In genomic region chr1:201709564-201710295, GRCh38 we compare ENCODE assay signal across 8 cellular contexts.
DNase-seq lines count a peak whose midpoint lies in the region; ATAC-seq and TF ChIP-seq lines count a peak whose summit lies in the region.

No MANE protein-coding gene starts in this region.

- TF ChIP-seq POLR2A in sigmoid colon (IDR thresholded peaks at IDR 0.05): no peak

- intact Hi-C loops in right cardiac atrium (cut with DNase I): loop anchor here in 3 of 4 donors (1.0 to 2.0 kb wide), 2 partner anchors 83 kb away; no protein-coding TSS in a partner anchor
- intact Hi-C loops in sigmoid colon (cut with DNase I): loop anchor here (1.0 to 10.0 kb wide), 3 partner anchors 84 to 275 kb away; partner anchors contain the start of genes PHLDA3 and RNPEP

- peaks cover 3% of the 10 kb centered on the region for H3K27me3 ChIP-seq in HL-60 (ENCODE audit: insufficient read depth, poor library complexity, severe bottlenecking)
- no peaks in the 10 kb centered on the region for H3K27me3 ChIP-seq in right cardiac atrium (ENCODE audit: control insufficient read depth, insufficient read depth)
- no peaks in the 10 kb centered on the region for H3K27me3 ChIP-seq in sigmoid colon

- H3K36me3 ChIP-seq in sigmoid colon: no peaks in the 10 kb centered on the region

- no peak for TF ChIP-seq EP300 in sigmoid colon (IDR thresholded peaks at IDR 0.05)

- ATAC-seq in GM18867 (IDR thresholded peaks at IDR 0.05; ENCODE audit: unreplicated experiment): peak; percentile 89
- peak; percentile 56 to 60 for ATAC-seq in right cardiac atrium
- no peak for ATAC-seq in HG03135 (IDR thresholded peaks at IDR 0.05; ENCODE audit: unreplicated experiment)

- TF ChIP-seq CTCF in HL-60 (IDR thresholded peaks at IDR 0.05; ENCODE audit: insufficient read depth, low read length) (peak; percentile 82), sigmoid colon (IDR thresholded peaks at IDR 0.05) (peak; percentile 93 to 97 (median 94))

- H3K9me3 ChIP-seq in right cardiac atrium (ENCODE audit: control insufficient read depth, low read length): no peaks in the 10 kb centered on the region
- H3K9me3 ChIP-seq in sigmoid colon: no peaks in the 10 kb centered on the region

- H3K27ac ChIP-seq in HL-60 (replicated peaks) (no peak overlapping the region), right cardiac atrium (ENCODE audit: low read length) (peak overlapping the region; percentile 15), sigmoid colon (peak overlapping the region in 3 of 4 donors; percentile 36 to 96 (median 84))

- H3K4me3 ChIP-seq in HL-60 (replicated peaks; ENCODE audit: insufficient read depth, low read length) (no peak overlapping the region), right cardiac atrium (ENCODE audit: low read length) (no peak overlapping the region), sigmoid colon (no peak overlapping the region)

- H3K4me1 ChIP-seq in right cardiac atrium (ENCODE audit: control insufficient read depth, insufficient read depth, low read length): peaks cover 28% of the 10 kb centered on the region
- peaks cover 0 to 73% (median 57%) of the 10 kb centered on the region in 4 donors for H3K4me1 ChIP-seq in sigmoid colon

- 61% methylated on average over 4 of the region's 4 CpGs for WGBS in right cardiac atrium
- 43 to 58% methylated on average over 4 of the region's 4 CpGs for WGBS in sigmoid colon, 2 donors

- DNase-seq in AG20443 (ENCODE audit: low spot score) (peak; percentile 80), HL-60 (ENCODE audit: low read depth in 1 of 2, low spot score in 1 of 2) (peak in 1 of 2 experiments; percentile 45), SKM-1 treated with dmso at 0.1 percent for 144 hours (lab: John Stamatoyannopoulos, UW; ENCODE audit: unreplicated experiment) (peak; percentile 65), right cardiac atrium (peak; percentile 78 to 90 (median 89)), sigmoid colon (peak; percentile 90)
- DNase-seq in activated naive CD8-positive, alpha-beta T cell treated with anti-CD3 and anti-CD28 coated beads, Interleukin-2, amount 50 U/mL, for 16 hours (ENCODE audit: low read depth, low spot score): peak; percentile 7
